Comparison of ENCODE assay signal across 8 cellular contexts in genomic region chr12:98939350-98939749, GRCh38.
DNase-seq lines count a peak whose midpoint lies in the region; ATAC-seq and TF ChIP-seq lines count a peak whose summit lies in the region.

No MANE protein-coding gene starts in this region.

- no peak overlapping the region for H3K4me3 ChIP-seq in neural progenitor cell

- H4K20me1 ChIP-seq in neural progenitor cell (ENCODE audit: low read depth): no peaks in the 10 kb centered on the region

- H3F3A ChIP-seq in neural progenitor cell (ENCODE audit: low read depth): peaks cover 4% of the 10 kb centered on the region

- H2AFZ ChIP-seq in neural progenitor cell (replicated peaks): peak overlapping the region; percentile 20

- no peak overlapping the region for H3K4me2 ChIP-seq in neural progenitor cell

- no peaks in the 10 kb centered on the region for H3K79me2 ChIP-seq in neural progenitor cell (ENCODE audit: low read depth)

- H3K9ac ChIP-seq in neural progenitor cell: no peak overlapping the region

- no peaks in the 10 kb centered on the region for H3K36me3 Mint-ChIP-seq in neural progenitor cell
- no peaks in the 10 kb centered on the region for H3K36me3 Mint-ChIP-seq in activated T-cell treated with anti-CD3 and anti-CD28 coated beads, Interleukin-2, amount 50 U/mL, for 24 hours (ENCODE audit: low read depth)

- POLR2A ChIA-PET in GM10248 (lab: Yijun Ruan, JAX): no interaction called here

- peaks cover 9% of the 10 kb centered on the region for H3K9me3 Mint-ChIP-seq in neural progenitor cell
- H3K9me3 Mint-ChIP-seq in activated T-cell treated with anti-CD3 and anti-CD28 coated beads, Interleukin-2, amount 50 U/mL, for 24 hours: peaks cover 4% of the 10 kb centered on the region

- no peak for DNase-seq in GM10248 (ENCODE audit: extremely low spot score)
- DNase-seq in NAMALWA (ENCODE audit: low spot score): peak; percentile 37
- DNase-seq in dermis blood vessel endothelial cell: peak; percentile 60
- peak; percentile 49 for DNase-seq in neural progenitor cell (ENCODE audit: low spot score)
- DNase-seq in D341Med (ENCODE audit: low spot score): no peak
- DNase-seq in activated T-cell treated with anti-CD3 and anti-CD28 coated beads, Interleukin-2, amount 50 U/mL, for 24 hours: no peak
- DNase-seq in NCI-H1694 treated with DMSO at 0.1 percent for 48 hours (lab: John Stamatoyannopoulos, UW): no peak

- ATAC-seq in GM19023 (IDR thresholded peaks at IDR 0.05; ENCODE audit: unreplicated experiment): no peak

- no peaks in the 10 kb centered on the region for H3K36me3 ChIP-seq in neural progenitor cell

- no peak overlapping the region for H3K27ac ChIP-seq in neural progenitor cell

- H3K27me3 ChIP-seq in neural progenitor cell: no peaks in the 10 kb centered on the region

- no peak overlapping the region for H3K4me3 Mint-ChIP-seq in neural progenitor cell
- H3K4me3 Mint-ChIP-seq in activated T-cell treated with anti-CD3 and anti-CD28 coated beads, Interleukin-2, amount 50 U/mL, for 24 hours: no peak overlapping the region

- TF ChIP-seq CTCF in GM10248 (IDR thresholded peaks at IDR 0.05; ENCODE audit: control extremely low read depth, extremely low read depth, low read depth, missing control alignments) (peak; percentile 18), neural progenitor cell (IDR thresholded peaks at IDR 0.05) (peak; percentile 74)

- H3K4me1 ChIP-seq in neural progenitor cell: peaks cover 4% of the 10 kb centered on the region

- no peak overlapping the region for H3K27ac Mint-ChIP-seq in neural progenitor cell
- no peak overlapping the region for H3K27ac Mint-ChIP-seq in activated T-cell treated with anti-CD3 and anti-CD28 coated beads, Interleukin-2, amount 50 U/mL, for 24 hours

- no peaks in the 10 kb centered on the region for H3K27me3 Mint-ChIP-seq in neural progenitor cell (ENCODE audit: insufficient read depth, low read depth)
- H3K27me3 Mint-ChIP-seq in activated T-cell treated with anti-CD3 and anti-CD28 coated beads, Interleukin-2, amount 50 U/mL, for 24 hours: peaks cover 18% of the 10 kb centered on the region

- H3K4me1 Mint-ChIP-seq in neural progenitor cell: no peaks in the 10 kb centered on the region
- no peaks in the 10 kb centered on the region for H3K4me1 Mint-ChIP-seq in activated T-cell treated with anti-CD3 and anti-CD28 coated beads, Interleukin-2, amount 50 U/mL, for 24 hours (ENCODE audit: low read depth)

- H3K9me3 ChIP-seq in neural progenitor cell (ENCODE audit: low read depth): no peaks in the 10 kb centered on the region

- CTCF ChIA-PET in GM10248 (lab: Yijun Ruan, JAX): interaction anchor here (1.1 to 1.9 kb wide), 3 partner anchors 12 to 377 kb away, joined by 3 to 6 read pairs (median 4); no protein-coding TSS in a partner anchor

Comparison
In these comparisons a context has a peak if more than half of its experiments do, and no peak if none do; other contexts are left out.
1. DNase-seq: peak in NAMALWA (single experiment), dermis blood vessel endothelial cell (single experiment) and neural progenitor cell (single experiment); none in GM10248 (single experiment), D341Med (single experiment), activated T-cell treated with anti-CD3 and anti-CD28 coated beads, Interleukin-2, amount 50 U/mL, for 24 hours (single experiment) and NCI-H1694 treated with DMSO at 0.1 percent for 48 hours (single experiment).